ENCODE assay signal across 1 cellular context in the genomic region with DNA sequence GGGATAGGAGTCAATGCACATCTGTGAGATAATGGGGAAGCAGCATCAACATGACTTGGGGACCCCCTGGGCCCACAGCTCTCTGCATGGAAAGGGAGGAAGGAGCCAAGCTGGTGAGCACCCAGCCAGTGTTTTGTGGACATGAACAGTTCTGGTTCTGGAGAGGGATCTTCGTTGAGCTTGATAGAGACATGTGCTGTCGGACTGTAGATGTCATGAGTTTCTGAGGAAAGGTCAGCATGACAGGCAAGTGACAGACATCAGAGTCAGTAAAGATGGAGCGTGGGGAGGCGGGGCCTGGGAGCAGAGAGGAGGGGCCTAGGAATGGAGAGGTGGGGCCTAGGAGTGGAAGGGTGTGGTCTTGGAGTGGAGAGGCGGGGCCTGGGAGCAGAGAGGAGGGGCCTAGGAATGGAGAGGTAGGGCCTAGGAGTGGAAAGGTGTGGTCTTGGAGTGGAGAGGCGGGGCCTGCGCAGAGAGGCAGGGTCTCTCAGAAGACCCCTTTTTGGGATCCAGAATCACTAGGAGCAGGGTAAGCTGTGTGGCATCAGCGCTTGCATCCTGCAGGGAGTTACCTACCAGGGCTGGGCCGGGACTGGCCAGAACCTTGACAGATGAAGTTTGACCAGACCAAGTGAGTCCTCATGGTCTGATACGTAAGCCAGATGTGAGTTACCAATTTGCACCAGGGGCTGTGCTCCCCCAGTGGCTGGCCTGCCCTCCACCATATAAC.
TF ChIP-seq lines count a peak whose summit lies in the region.

No MANE protein-coding gene starts in this region.

TF ChIP-seq in HepG2, 621 proteins besides CTCF, POLR2A, EP300 and RAD21:
- no peak for TF ChIP-seq RFX5 (IDR thresholded peaks at IDR 0.05; ENCODE audit: low read depth, low read length)
- peak; percentile 38 for TF ChIP-seq RBM22 (optimal IDR thresholded peaks at IDR 0.05; ENCODE audit: low read length)
